Comparison of ENCODE assay signal across 8 cellular contexts in the genomic region with DNA sequence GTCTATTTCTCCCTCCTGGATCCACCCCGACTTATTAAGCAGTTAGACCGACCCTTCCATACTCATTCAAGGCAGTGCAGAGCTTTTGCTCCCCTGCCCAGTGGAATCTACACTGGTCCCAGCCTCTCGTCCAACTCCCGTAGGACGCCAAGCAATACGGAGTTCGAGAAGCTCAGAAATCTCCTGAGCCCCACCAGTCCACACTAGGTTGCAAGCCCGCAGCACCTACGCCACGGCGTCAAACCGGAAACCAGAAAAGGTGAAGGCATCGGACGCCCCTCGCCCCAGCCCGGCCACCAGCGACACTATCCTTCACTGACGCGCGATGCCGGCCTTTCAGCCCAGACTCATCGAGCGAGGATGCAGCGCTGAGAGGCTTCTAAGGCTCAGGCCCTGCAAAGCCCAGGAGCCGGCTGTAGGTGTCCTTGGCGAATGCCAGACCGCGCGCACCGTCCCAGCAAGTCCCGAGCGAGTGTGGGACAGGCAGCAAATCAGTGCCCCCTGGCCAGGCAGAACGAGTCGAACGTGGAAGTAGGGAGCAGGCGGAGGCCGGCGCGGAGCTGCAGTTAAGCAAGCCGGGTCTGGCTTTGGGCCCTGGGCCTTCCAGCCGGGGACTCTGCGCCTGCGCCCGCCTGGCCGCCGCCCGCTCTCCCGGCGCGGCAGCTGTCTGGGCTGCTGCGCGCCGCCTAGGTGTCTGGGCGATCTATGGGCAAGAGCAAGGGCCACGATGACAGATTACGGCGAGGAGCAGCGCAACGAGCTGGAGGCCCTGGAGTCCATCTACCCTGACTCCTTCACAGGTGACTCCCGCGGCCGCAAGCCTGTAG. TPM values are rescaled to one million over a fixed set of nuclear protein-coding genes. Genes with fewer than 3 reads are reported as not detected.
DNase-seq lines count a peak whose midpoint lies in the region; ATAC-seq and TF ChIP-seq lines count a peak whose summit lies in the region.

A gene with protein sequence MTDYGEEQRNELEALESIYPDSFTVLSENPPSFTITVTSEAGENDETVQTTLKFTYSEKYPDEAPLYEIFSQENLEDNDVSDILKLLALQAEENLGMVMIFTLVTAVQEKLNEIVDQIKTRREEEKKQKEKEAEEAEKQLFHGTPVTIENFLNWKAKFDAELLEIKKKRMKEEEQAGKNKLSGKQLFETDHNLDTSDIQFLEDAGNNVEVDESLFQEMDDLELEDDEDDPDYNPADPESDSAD (plus strand): TSS at position 649 of the 827 bp plus-strand sequence. CDS start 79 bp downstream, at position 728.

- H3K27me3 Mint-ChIP-seq in T-helper 2 cell treated with Interferon-gamma antibody and Interleukin-4, amounts not matched to agents 5 μg/mL and 100 μg/mL, for 36 hours (ENCODE audit: low read depth), result peaks cover 11% of the 10 kb centered on the region

- H3K27me3 ChIP-seq in ascending aorta, result no peaks in the 10 kb centered on the region
- no peaks in the 10 kb centered on the region for H3K27me3 ChIP-seq in right cardiac atrium (ENCODE audit: control insufficient read depth, insufficient read depth)
- H3K27me3 ChIP-seq in vagina, result no peaks in the 10 kb centered on the region

- under 1% methylated on average over 62 of the region's 62 CpGs for WGBS in right cardiac atrium

- intact Hi-C loops in ascending aorta (cut with DNase I), result loop anchor here (1.0 to 5.0 kb wide), 4 partner anchors 46 to 292 kb away; a partner anchor contains a TSS
- intact Hi-C loops in right cardiac atrium (cut with DNase I), result no loop called here
- intact Hi-C loops in vagina (cut with DNase I), result no loop called here

- TF ChIP-seq POLR2A in vagina (IDR thresholded peaks at IDR 0.05), result peak in 1 of 2 donors; percentile 47

- H3K36me3 ChIP-seq in ascending aorta, result peaks cover 0 to 15% of the 10 kb centered on the region in 2 donors
- peaks cover 0 to 6% of the 10 kb centered on the region in 2 donors for H3K36me3 ChIP-seq in vagina

- H3K4me1 ChIP-seq in ascending aorta, result peaks cover 0 to 14% of the 10 kb centered on the region in 2 donors
- H3K4me1 ChIP-seq in right cardiac atrium (ENCODE audit: control insufficient read depth, insufficient read depth, low read length), result peaks cover 3% of the 10 kb centered on the region
- peaks cover 35% of the 10 kb centered on the region for H3K4me1 ChIP-seq in vagina

- peak in 2 of 3 experiments; percentile 13 for TF ChIP-seq CTCF in ascending aorta (IDR thresholded peaks at IDR 0.05)
- TF ChIP-seq CTCF in vagina (IDR thresholded peaks at IDR 0.05), result peak in 1 of 3 experiments; percentile 26

- H3K27ac Mint-ChIP-seq in T-helper 2 cell treated with Interferon-gamma antibody and Interleukin-4, amounts not matched to agents 5 μg/mL and 100 μg/mL, for 36 hours, result peak within 1 kb of the TSS; percentile 95

- H3K4me3 ChIP-seq in ascending aorta, result peak within 1 kb of the TSS; percentile 68 to 74
- peak within 1 kb of the TSS; percentile 96 for H3K4me3 ChIP-seq in right cardiac atrium (ENCODE audit: low read length)
- peak within 1 kb of the TSS; percentile 93 to 94 for H3K4me3 ChIP-seq in vagina

- ATAC-seq in GM18502 (IDR thresholded peaks at IDR 0.05; ENCODE audit: poor library complexity, unreplicated experiment), result peak; percentile 94
- ATAC-seq in HG02970 (IDR thresholded peaks at IDR 0.05; ENCODE audit: low FRiP score, unreplicated experiment), result peak; percentile 97
- ATAC-seq in right cardiac atrium, result peak; percentile 98

- peak within 1 kb of the TSS; percentile 97 for H3K4me3 Mint-ChIP-seq in T-helper 2 cell treated with Interferon-gamma antibody and Interleukin-4, amounts not matched to agents 5 μg/mL and 100 μg/mL, for 36 hours

- peak within 1 kb of the TSS; percentile 89 to 92 for H3K27ac ChIP-seq in ascending aorta
- peak within 1 kb of the TSS; percentile 98 for H3K27ac ChIP-seq in right cardiac atrium (ENCODE audit: low read length)
- peak within 1 kb of the TSS; percentile 89 for H3K27ac ChIP-seq in vagina

- H3K9me3 Mint-ChIP-seq in T-helper 2 cell treated with Interferon-gamma antibody and Interleukin-4, amounts not matched to agents 5 μg/mL and 100 μg/mL, for 36 hours, result no peaks in the 10 kb centered on the region

- H3K4me1 Mint-ChIP-seq in T-helper 2 cell treated with Interferon-gamma antibody and Interleukin-4, amounts not matched to agents 5 μg/mL and 100 μg/mL, for 36 hours (ENCODE audit: low read depth), result peaks cover 28% of the 10 kb centered on the region

- peaks cover 12% of the 10 kb centered on the region for H3K36me3 Mint-ChIP-seq in T-helper 2 cell treated with Interferon-gamma antibody and Interleukin-4, amounts not matched to agents 5 μg/mL and 100 μg/mL, for 36 hours (ENCODE audit: low read depth)

- H3K9me3 ChIP-seq in ascending aorta, result no peaks in the 10 kb centered on the region
- H3K9me3 ChIP-seq in right cardiac atrium (ENCODE audit: control insufficient read depth, low read length), result no peaks in the 10 kb centered on the region
- H3K9me3 ChIP-seq in vagina, result no peaks in the 10 kb centered on the region

- DNase-seq in NCI-H1930 (lab: John Stamatoyannopoulos, UW) (peak; percentile 97 to 98), ascending aorta (ENCODE audit: low spot score in 2 of 2) (peak; percentile 96 to 99), right cardiac atrium (peak; percentile 100), putamen (ENCODE audit: low spot score) (peak; percentile 99), vagina (ENCODE audit: extremely low spot score in 2 of 2) (peak; percentile 98 to 99)
- peak; percentile 99 for DNase-seq in T-helper 2 cell treated with Interferon-gamma antibody and Interleukin-4, amounts not matched to agents 5 μg/mL and 100 μg/mL, for 36 hours (ENCODE audit: low spot score)

RNA-seq across cellular contexts. Expression of the gene that starts here (rescaled TPM):
- total RNA-seq in ascending aorta (11.0 TPM), right cardiac atrium (10 to 100 TPM; 57.2 to 68.6 (median 63.2) TPM), vagina (37.8 TPM)
- 90.8 TPM for polyA plus RNA-seq in right cardiac atrium

Comparison
In these comparisons a context has a peak if more than half of its experiments do, and no peak if none do; other contexts are left out.
1. Peak in every context shown above with its lines: DNase-seq, ATAC-seq, H3K4me3 ChIP-seq and H3K27ac ChIP-seq.